In genomic region chrX:53284684-53285447, GRCh38 we compare ENCODE assay signal across 8 cellular contexts. TPM values are rescaled to one million over a fixed set of nuclear protein-coding genes. Genes with fewer than 3 reads are reported as not detected.
DNase-seq lines count a peak whose midpoint lies in the region; ATAC-seq and TF ChIP-seq lines count a peak whose summit lies in the region.

No MANE protein-coding gene starts in this region.

- no peaks in the 10 kb centered on the region for H3K9me3 Mint-ChIP-seq in activated naive CD4-positive, alpha-beta T cell treated with anti-CD3 and anti-CD28 coated beads for 36 hours

- CTCF ChIA-PET in activated naive CD4-positive, alpha-beta T cell treated with anti-CD3 and anti-CD28 coated beads for 36 hours (lab: Charles Lee), result interaction anchor here (0.6 to 4.3 kb wide), 12 partner anchors 9 to 199 kb away, joined by 3 to 26 read pairs (median 4); no protein-coding TSS in a partner anchor

- ATAC-seq in HG03108 (IDR thresholded peaks at IDR 0.05; ENCODE audit: unreplicated experiment), result peak; percentile 52
- ATAC-seq in GM19035 (IDR thresholded peaks at IDR 0.05; ENCODE audit: unreplicated experiment), result no peak
- no peak for ATAC-seq in HG02588 (IDR thresholded peaks at IDR 0.05; ENCODE audit: unreplicated experiment)

- peak; percentile 71 for TF ChIP-seq CTCF in GM10266 (IDR thresholded peaks at IDR 0.05; ENCODE audit: control insufficient read depth, insufficient read depth, low read depth, missing control alignments)

- no peaks in the 10 kb centered on the region for H3K27me3 Mint-ChIP-seq in activated naive CD4-positive, alpha-beta T cell treated with anti-CD3 and anti-CD28 coated beads for 36 hours (ENCODE audit: low read depth)

- H3K36me3 Mint-ChIP-seq in activated naive CD4-positive, alpha-beta T cell treated with anti-CD3 and anti-CD28 coated beads for 36 hours (ENCODE audit: low read depth), result no peaks in the 10 kb centered on the region

- intact Hi-C loops in activated naive CD4-positive, alpha-beta T cell treated with anti-CD3 and anti-CD28 coated beads for 36 hours (cut with micrococcal nuclease), result no loop called here
- intact Hi-C loops in head of caudate nucleus (cut with DNase I), result no loop called here
- intact Hi-C loops in posterior vena cava (cut with DNase I), result no loop called here

- DNase-seq in GM10266 (ENCODE audit: extremely low spot score), result peak; percentile 41
- DNase-seq in RPMI7951 (ENCODE audit: low read depth), result peak; percentile 57
- DNase-seq in activated naive CD4-positive, alpha-beta T cell treated with anti-CD3 and anti-CD28 coated beads for 36 hours, result peak; percentile 51
- DNase-seq in head of caudate nucleus, result peak in 38 of 42 donors; percentile 17 to 79 (median 56)
- peak; percentile 88 for DNase-seq in posterior vena cava (ENCODE audit: low spot score)

- no peak overlapping the region for H3K4me3 Mint-ChIP-seq in activated naive CD4-positive, alpha-beta T cell treated with anti-CD3 and anti-CD28 coated beads for 36 hours

- H3K27ac Mint-ChIP-seq in activated naive CD4-positive, alpha-beta T cell treated with anti-CD3 and anti-CD28 coated beads for 36 hours, result no peak overlapping the region

- H3K4me1 Mint-ChIP-seq in activated naive CD4-positive, alpha-beta T cell treated with anti-CD3 and anti-CD28 coated beads for 36 hours (ENCODE audit: low read depth), result peaks cover 21% of the 10 kb centered on the region

RNA-seq across cellular contexts. Expression of gene IQSEC2, which starts 3.5 kb away (rescaled TPM):
- 28.4 and 42.4 TPM in 2 replicates for total RNA-seq in RPMI7951 (2014; rRNA removed; shearing (Covaris generic))
- total RNA-seq in activated naive CD4-positive, alpha-beta T cell treated with anti-CD3 and anti-CD28 coated beads for 36 hours, result under 1 TPM; 0.20 to 0.48 TPM
- total RNA-seq in posterior vena cava, result 1 to 10 TPM; 8.3 to 9.4 TPM

RNA-seq across cellular contexts. Expression of gene KDM5C, which starts 59.9 kb away (rescaled TPM):
- total RNA-seq in RPMI7951 (2014; rRNA removed; shearing (Covaris generic)), result 67.0 and 120 TPM in 2 replicates
- 10 to 100 TPM; 67.4 to 68.2 TPM for total RNA-seq in activated naive CD4-positive, alpha-beta T cell treated with anti-CD3 and anti-CD28 coated beads for 36 hours
- 10 to 100 TPM; 66.0 to 77.8 TPM for total RNA-seq in posterior vena cava

Comparison
In these comparisons a context has a peak if more than half of its experiments do, and no peak if none do; other contexts are left out.
1. RNA of gene IQSEC2, which starts 3.5 kb away (total RNA-seq): 28.4 to 42.4 TPM in RPMI7951 and 8.3 to 9.4 TPM in posterior vena cava; 0.20 to 0.48 TPM in activated naive CD4-positive, alpha-beta T cell treated with anti-CD3 and anti-CD28 coated beads for 36 hours; every median in the first group is over 4 times any median in the second.
2. Peak in every context shown above with its lines, with median percentiles within 50 percentile points of each other: DNase-seq.